Comparison of ENCODE assay signal across 12 cellular contexts in the genomic region with DNA sequence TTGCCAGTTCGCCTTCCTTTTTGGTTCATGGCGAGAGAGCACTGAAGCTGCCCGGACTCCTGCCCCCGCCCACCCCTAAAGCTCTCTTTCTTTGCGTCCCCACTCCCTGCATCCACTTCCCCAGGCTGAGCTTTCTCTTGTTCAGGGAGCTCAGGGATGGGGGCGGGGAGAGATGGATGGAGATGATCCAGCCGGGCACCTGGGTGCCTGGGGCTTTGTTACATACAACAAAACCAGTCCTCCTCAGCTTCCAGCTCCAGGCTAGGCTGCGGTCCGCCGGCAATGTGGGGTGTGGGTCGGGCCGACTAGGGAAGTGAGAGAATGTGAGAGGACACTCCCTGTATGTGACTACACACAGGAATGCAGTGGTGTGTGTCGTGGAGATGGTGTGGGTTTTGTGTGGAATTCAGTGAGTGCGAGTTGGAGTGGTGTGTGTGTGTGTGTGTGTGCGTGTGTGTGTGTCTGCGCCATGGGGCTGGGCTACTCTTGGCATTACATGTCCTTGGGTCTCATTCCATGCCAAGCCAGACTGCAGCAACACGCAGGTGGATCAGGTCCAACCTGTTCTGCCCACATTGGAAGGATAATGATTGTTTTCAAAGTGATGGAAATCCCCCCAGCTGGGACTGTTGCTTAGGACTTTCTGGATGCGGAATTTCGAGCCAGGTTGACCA.
DNase-seq lines count a peak whose midpoint lies in the region; ATAC-seq and TF ChIP-seq lines count a peak whose summit lies in the region.
"Had no signal": no experiment of that assay in that cellular context is flagged by ENCODE, and none has a peak within 500 bp of the region (broad histone marks: within the 10 kb centered on the region; RNA-seq: fewer than 3 reads in every experiment).

No MANE protein-coding gene starts in this region.

- DNase-seq in NCI-H524 treated with DMSO at 0.1 percent for 48 hours (lab: John Stamatoyannopoulos, UW) = peak; percentile 2
- no peak for DNase-seq in esophagus muscularis mucosa (ENCODE audit: extremely low spot score)
- peak; percentile 65 for DNase-seq in neural progenitor cell (ENCODE audit: low spot score)
- DNase-seq in activated CD4-positive, alpha-beta memory T cell treated with anti-CD3 and anti-CD28 coated beads for 36 hours = no peak
- DNase-seq in LoVo (ENCODE audit: low spot score) = no peak
- DNase-seq: KBM-7, NCI-H82 had no signal

- ATAC-seq in HG03342 (IDR thresholded peaks at IDR 0.05; ENCODE audit: unreplicated experiment) = no peak
- no peak for ATAC-seq in GM21576 (IDR thresholded peaks at IDR 0.05; ENCODE audit: unreplicated experiment)

- H3K27me3 ChIP-seq in esophagus muscularis mucosa = peaks cover 0 to 8% (median 3%) of the 10 kb centered on the region in 4 donors
- no peaks in the 10 kb centered on the region for H3K27me3 ChIP-seq in neural progenitor cell

- TF ChIP-seq CTCF in esophagus muscularis mucosa (IDR thresholded peaks at IDR 0.05) (no peak), neural progenitor cell (IDR thresholded peaks at IDR 0.05) (no peak)

- H3K4me3 Mint-ChIP-seq in neural progenitor cell = peak overlapping the region; percentile 92
- no peak overlapping the region for H3K4me3 Mint-ChIP-seq in activated CD4-positive, alpha-beta memory T cell treated with anti-CD3 and anti-CD28 coated beads for 36 hours
- H3K4me3 Mint-ChIP-seq: activated naive CD4-positive, alpha-beta T cell treated with anti-CD3 and anti-CD28 coated beads, Interleukin-2, amount 50 U/mL, for 24 hours had no signal

- H3K36me3 ChIP-seq in ES-I3 (ENCODE audit: insufficient read depth, low read length) (no peaks in the 10 kb centered on the region), esophagus muscularis mucosa (no peaks in the 10 kb centered on the region), neural progenitor cell (no peaks in the 10 kb centered on the region)

- POLR2A ChIA-PET in activated CD4-positive, alpha-beta memory T cell treated with anti-CD3 and anti-CD28 coated beads for 36 hours (lab: Charles Lee) = no interaction called here

- peaks cover 7% of the 10 kb centered on the region for H3K27me3 Mint-ChIP-seq in neural progenitor cell (ENCODE audit: insufficient read depth, low read depth)
- H3K27me3 Mint-ChIP-seq in activated CD4-positive, alpha-beta memory T cell treated with anti-CD3 and anti-CD28 coated beads for 36 hours = peaks cover 16% of the 10 kb centered on the region

- peaks cover 6% of the 10 kb centered on the region for H3K79me2 ChIP-seq in neural progenitor cell (ENCODE audit: low read depth)

- no peaks in the 10 kb centered on the region for H3K9me3 Mint-ChIP-seq in neural progenitor cell
- H3K9me3 Mint-ChIP-seq in activated CD4-positive, alpha-beta memory T cell treated with anti-CD3 and anti-CD28 coated beads for 36 hours = no peaks in the 10 kb centered on the region
- H3K9me3 Mint-ChIP-seq: activated naive CD4-positive, alpha-beta T cell treated with anti-CD3 and anti-CD28 coated beads, Interleukin-2, amount 50 U/mL, for 24 hours had no signal

- H3K9me3 ChIP-seq in ES-I3 (ENCODE audit: control insufficient read depth, insufficient read depth, low read length) (no peaks in the 10 kb centered on the region), esophagus muscularis mucosa (no peaks in the 10 kb centered on the region), neural progenitor cell (ENCODE audit: low read depth) (no peaks in the 10 kb centered on the region)

- CTCF ChIA-PET in activated CD4-positive, alpha-beta memory T cell treated with anti-CD3 and anti-CD28 coated beads for 36 hours (lab: Charles Lee) = interaction anchor here (1.4 kb wide), 1 partner anchor 47 kb away, joined by 3 read pairs; no protein-coding TSS in a partner anchor

- peaks cover 9% of the 10 kb centered on the region for H3F3A ChIP-seq in neural progenitor cell (ENCODE audit: low read depth)

- no peak for TF ChIP-seq POLR2A in esophagus muscularis mucosa (IDR thresholded peaks at IDR 0.05; ENCODE audit: low read depth)

- 32% methylated on average over 13 of the region's 19 CpGs for WGBS in esophagus muscularis mucosa

- peak overlapping the region; percentile 25 to 45 (median 32) for H3K4me3 ChIP-seq in esophagus muscularis mucosa
- H3K4me3 ChIP-seq in neural progenitor cell = peak overlapping the region; percentile 61

- H3K27ac ChIP-seq in esophagus muscularis mucosa (replicated peaks in 1 of 4) (no peak overlapping the region), neural progenitor cell (peak overlapping the region; percentile 46)
- H3K27ac ChIP-seq: C4-2B had no signal

- intact Hi-C loops in esophagus muscularis mucosa (cut with DNase I) = no loop called here
- intact Hi-C loops in activated CD4-positive, alpha-beta memory T cell treated with anti-CD3 and anti-CD28 coated beads for 36 hours (cut with micrococcal nuclease) = no loop called here

- TF ChIP-seq EP300 in esophagus muscularis mucosa (IDR thresholded peaks at IDR 0.05) = no peak

- H3K27ac Mint-ChIP-seq in neural progenitor cell = peak overlapping the region; percentile 97
- H3K27ac Mint-ChIP-seq in activated CD4-positive, alpha-beta memory T cell treated with anti-CD3 and anti-CD28 coated beads for 36 hours = no peak overlapping the region
- H3K27ac Mint-ChIP-seq: activated naive CD4-positive, alpha-beta T cell treated with anti-CD3 and anti-CD28 coated beads, Interleukin-2, amount 50 U/mL, for 24 hours had no signal

- no peaks in the 10 kb centered on the region for H3K36me3 Mint-ChIP-seq in neural progenitor cell
- no peaks in the 10 kb centered on the region for H3K36me3 Mint-ChIP-seq in activated CD4-positive, alpha-beta memory T cell treated with anti-CD3 and anti-CD28 coated beads for 36 hours
- H3K36me3 Mint-ChIP-seq: activated naive CD4-positive, alpha-beta T cell treated with anti-CD3 and anti-CD28 coated beads, Interleukin-2, amount 50 U/mL, for 24 hours had no signal

- H3K4me1 ChIP-seq in ES-I3 (ENCODE audit: insufficient read depth, low read length) = no peaks in the 10 kb centered on the region
- no peaks in the 10 kb centered on the region for H3K4me1 ChIP-seq in esophagus muscularis mucosa
- no peaks in the 10 kb centered on the region for H3K4me1 ChIP-seq in neural progenitor cell

- peak overlapping the region; percentile 83 for H3K4me2 ChIP-seq in neural progenitor cell

- peak overlapping the region; percentile 72 for H2AFZ ChIP-seq in neural progenitor cell (replicated peaks)

- peaks cover 35% of the 10 kb centered on the region for H3K4me1 Mint-ChIP-seq in neural progenitor cell
- no peaks in the 10 kb centered on the region for H3K4me1 Mint-ChIP-seq in activated CD4-positive, alpha-beta memory T cell treated with anti-CD3 and anti-CD28 coated beads for 36 hours (ENCODE audit: low read depth)
- H3K4me1 Mint-ChIP-seq: activated naive CD4-positive, alpha-beta T cell treated with anti-CD3 and anti-CD28 coated beads, Interleukin-2, amount 50 U/mL, for 24 hours had no signal

- no peaks in the 10 kb centered on the region for H4K20me1 ChIP-seq in neural progenitor cell (ENCODE audit: low read depth)

- H3K9ac ChIP-seq in ES-I3 (ENCODE audit: low read depth, low read length) (peak overlapping the region; percentile 70), neural progenitor cell (no peak overlapping the region)

Comparison
In these comparisons a context has a peak if more than half of its experiments do, and no peak if none do; other contexts are left out.
1. DNase-seq: peak in NCI-H524 treated with DMSO at 0.1 percent for 48 hours (single experiment) and neural progenitor cell (single experiment); none in esophagus muscularis mucosa (single experiment), activated CD4-positive, alpha-beta memory T cell treated with anti-CD3 and anti-CD28 coated beads for 36 hours (single experiment) and LoVo (single experiment).